8 cellular contexts compared by ENCODE assay signal in genomic region chr6:108074057-108074358, GRCh38. TPM values are rescaled to one million over a fixed set of nuclear protein-coding genes. Genes with fewer than 3 reads are reported as not detected.
DNase-seq lines count a peak whose midpoint lies in the region; ATAC-seq and TF ChIP-seq lines count a peak whose summit lies in the region.

No MANE protein-coding gene starts in this region.

- DNase-seq in heart right ventricle (peak in 1 of 2 donors; percentile 14), gastrocnemius medialis (no peak), left lobe of liver (ENCODE audit: low spot score) (no peak), T1000 (lab: John Stamatoyannopoulos, UW) (no peak), NCI-H146 (lab: John Stamatoyannopoulos, UW) (no peak)

- H3K27me3 ChIP-seq in heart right ventricle (no peaks in the 10 kb centered on the region), gastrocnemius medialis (no peaks in the 10 kb centered on the region)

- in situ Hi-C loops in gastrocnemius medialis (cut with MboI; ENCODE audit: low sequenced_read_pairs in 4 of 4), result no loop called here

- TF ChIP-seq CTCF in WI38 (IDR thresholded peaks at IDR 0.05; ENCODE audit: low read depth, low read length), result no peak
- no peak for TF ChIP-seq CTCF in heart right ventricle (IDR thresholded peaks at IDR 0.05)
- no peak for TF ChIP-seq CTCF in gastrocnemius medialis (IDR thresholded peaks at IDR 0.05 in 4 of 5, conservative IDR thresholded peaks at IDR 0.05 in 1 of 5)

- H3K9me3 ChIP-seq in heart right ventricle (no peaks in the 10 kb centered on the region), gastrocnemius medialis (no peaks in the 10 kb centered on the region)

- intact Hi-C loops in heart right ventricle (cut with DNase I) (loop anchor here in 1 of 10 donors (10.0 kb wide), 1 partner anchor 191 kb away; the partner anchor contains the start of gene SNX3), gastrocnemius medialis (cut with DNase I; ENCODE audit: low total_unique reads) (loop anchor here (1.0 to 10.0 kb wide), 3 partner anchors 116 to 1021 kb away; partner anchors contain the start of genes CEP57L1, SEC63 and SESN1)

- ATAC-seq in GM18907 (IDR thresholded peaks at IDR 0.05; ENCODE audit: unreplicated experiment) (peak; percentile 44), HG02938 (IDR thresholded peaks at IDR 0.05; ENCODE audit: unreplicated experiment) (peak; percentile 44), heart right ventricle (peak in 4 of 8 donors; percentile 43 to 74 (median 53)), gastrocnemius medialis (peak in 1 of 2 donors; percentile 10), left lobe of liver (no peak)

- H3K36me3 ChIP-seq in heart right ventricle (no peaks in the 10 kb centered on the region), gastrocnemius medialis (no peaks in the 10 kb centered on the region)

- 2 to 3% methylated on average over 12 of the region's 12 CpGs for WGBS in heart right ventricle, 2 donors

- H3K27ac ChIP-seq in heart right ventricle (peak overlapping the region in 9 of 10 donors; percentile 74 to 95 (median 86)), gastrocnemius medialis (peak overlapping the region; percentile 85 to 91 (median 88))

- no peak for TF ChIP-seq POLR2A in gastrocnemius medialis (IDR thresholded peaks at IDR 0.05)

- H3K4me1 ChIP-seq in heart right ventricle (peaks cover 0 to 24% (median 18%) of the 10 kb centered on the region in 9 donors), gastrocnemius medialis (peaks cover 8 to 11% of the 10 kb centered on the region in 2 donors)

- peak overlapping the region; percentile 66 for H3K4me3 ChIP-seq in WI38 (ENCODE audit: low read depth, low read length)
- peak overlapping the region; percentile 76 to 100 (median 98) for H3K4me3 ChIP-seq in heart right ventricle
- H3K4me3 ChIP-seq in gastrocnemius medialis, result peak overlapping the region; percentile 90 to 99 (median 94)

RNA-seq across cellular contexts. Expression of gene OSTM1, which starts 0.5 kb away (rescaled TPM):
- 10 to 100 TPM; 34.5 to 57.9 (median 42.3) TPM for total RNA-seq in heart right ventricle
- 10 to 100 TPM; 17.3 to 19.5 TPM for polyA plus RNA-seq in heart right ventricle
- total RNA-seq in gastrocnemius medialis, result 10 to 100 TPM; 28.3 to 64.3 (median 40.0) TPM
- 18.9 TPM for total RNA-seq in left lobe of liver
